15 cellular contexts compared by ENCODE assay signal in genomic region chr5:143986567-143987242, GRCh38.
DNase-seq lines count a peak whose midpoint lies in the region; ATAC-seq and TF ChIP-seq lines count a peak whose summit lies in the region.
"Had no signal": no experiment of that assay in that cellular context is flagged by ENCODE, and none has a peak within 500 bp of the region (broad histone marks: within the 10 kb centered on the region; RNA-seq: fewer than 3 reads in every experiment).

No MANE protein-coding gene starts in this region.

- ATAC-seq in left ventricle myocardium superior = peak; percentile 90
- ATAC-seq in thoracic aorta (ENCODE audit: insufficient number of reproducible peaks, low FRiP score, low read depth) = no peak
- no peak for ATAC-seq in HG03571 (IDR thresholded peaks at IDR 0.05; ENCODE audit: unreplicated experiment)

- intact Hi-C loops in left ventricle myocardium superior (cut with micrococcal nuclease) = no loop called here

- H3K27me3 ChIP-seq in thoracic aorta (replicated peaks; ENCODE audit: insufficient read depth) = no peaks in the 10 kb centered on the region
- H3K27me3 ChIP-seq: dorsolateral prefrontal cortex had no signal

- no peak overlapping the region for H3K4me3 ChIP-seq in thoracic aorta
- H3K4me3 ChIP-seq: dorsolateral prefrontal cortex had no signal

- peak overlapping the region; percentile 33 to 43 for H3K27ac ChIP-seq in thoracic aorta
- H3K27ac ChIP-seq: dorsolateral prefrontal cortex, HL-60 had no signal

- no peaks in the 10 kb centered on the region for H3K36me3 ChIP-seq in thoracic aorta

- TF ChIP-seq CTCF in thoracic aorta (IDR thresholded peaks at IDR 0.05) = no peak

- H3K4me1 ChIP-seq in thoracic aorta (ENCODE audit: control insufficient read depth in 1 of 2, low read depth in 2 of 2) = peaks cover 9 to 17% of the 10 kb centered on the region in 2 donors

- H3K9me3 ChIP-seq in thoracic aorta = no peaks in the 10 kb centered on the region

- peak; percentile 41 for DNase-seq in HS-27A (ENCODE audit: low read depth)
- peak; percentile 87 for DNase-seq in astrocyte of the hippocampus (ENCODE audit: low read depth, low spot score)
- DNase-seq in left ventricle myocardium superior = no peak
- DNase-seq in thoracic aorta (ENCODE audit: low spot score) = no peak
- no peak for DNase-seq in MV-4-11 (lab: John Stamatoyannopoulos, UW)
- no peak for DNase-seq in SK-N-DZ (ENCODE audit: low spot score)
- no peak for DNase-seq in occipital lobe (lab: John Stamatoyannopoulos, UW)
- DNase-seq: activated naive CD4-positive, alpha-beta T cell treated with anti-CD3 and anti-CD28 coated beads for 36 hours; DMS 273 treated with DMSO at 0.1 percent for 48 hours; dorsolateral prefrontal cortex; hypothalamus; midbrain; NCI-H1105 had no signal

Comparison
In these comparisons a context has a peak if more than half of its experiments do, and no peak if none do; other contexts are left out.
1. DNase-seq: peak in HS-27A (single experiment) and astrocyte of the hippocampus (single experiment); none in left ventricle myocardium superior (single experiment), thoracic aorta (single experiment), MV-4-11 (single experiment), SK-N-DZ (single experiment) and occipital lobe (single experiment).